2 cellular contexts compared by ENCODE assay signal in the genomic region with DNA sequence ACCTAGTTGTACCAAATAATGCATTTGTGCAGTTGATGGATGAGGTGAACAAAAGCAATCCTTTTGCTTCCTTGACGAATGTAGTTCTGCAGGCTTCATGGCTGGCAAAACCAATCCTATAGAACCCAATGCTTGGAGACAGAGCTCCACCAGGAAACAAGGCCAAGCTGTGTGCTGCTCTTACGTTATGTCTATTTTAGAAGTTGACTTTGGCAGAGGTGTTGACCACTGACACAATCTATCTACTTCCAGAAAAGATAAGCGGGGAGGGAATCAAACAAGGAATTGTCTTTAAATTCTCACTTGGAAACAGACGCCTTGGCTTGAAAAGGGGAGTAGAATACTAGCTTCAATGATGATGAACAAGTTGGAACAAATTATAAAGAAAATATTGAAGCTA.
TF ChIP-seq lines count a peak whose summit lies in the region.

No MANE protein-coding gene starts in this region.

TF ChIP-seq in endothelial cell of umbilical vein, 7 proteins besides CTCF, POLR2A, EP300 and RAD21:
- TF ChIP-seq FOS (IDR thresholded peaks at IDR 0.05; ENCODE audit: borderline replicate concordance, insufficient read depth, low read length) (no peak), JUN (IDR thresholded peaks at IDR 0.05; ENCODE audit: borderline replicate concordance, insufficient read depth, insufficient read length, low read depth) (no peak), GATA2 (IDR thresholded peaks at IDR 0.05; ENCODE audit: insufficient read depth, insufficient read length, low read depth, low read length) (peak; percentile 65), MYC (IDR thresholded peaks at IDR 0.05; ENCODE audit: low read depth, low read length) (no peak), POLR2AphosphoS5 (IDR thresholded peaks at IDR 0.05; ENCODE audit: insufficient read depth, low read depth, low read length) (no peak), EZH2 (IDR thresholded peaks at IDR 0.05; ENCODE audit: borderline replicate concordance, low read depth, low read length, severe bottlenecking) (no peak)
- TF ChIP-seq, protein P1, sequence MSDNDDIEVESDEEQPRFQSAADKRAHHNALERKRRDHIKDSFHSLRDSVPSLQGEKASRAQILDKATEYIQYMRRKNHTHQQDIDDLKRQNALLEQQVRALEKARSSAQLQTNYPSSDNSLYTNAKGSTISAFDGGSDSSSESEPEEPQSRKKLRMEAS (IDR thresholded peaks at IDR 0.05; ENCODE audit: insufficient read depth, insufficient read length) = no peak

TF ChIP-seq in HepG2, 621 proteins besides CTCF, POLR2A, EP300 and RAD21:
- TF ChIP-seq ZFP41 (CRISPR knock-in tag; IDR thresholded peaks at IDR 0.05; ENCODE audit: borderline replicate concordance) = no peak
- no peak for TF ChIP-seq HMGA1 (CRISPR knock-in tag; conservative IDR thresholded peaks at IDR 0.05)
- TF ChIP-seq NCOA1 (CRISPR knock-in tag; IDR thresholded peaks at IDR 0.05) = no peak
- TF ChIP-seq GZF1 (CRISPR knock-in tag; IDR thresholded peaks at IDR 0.05) = no peak
- no peak for TF ChIP-seq ZNF10 (CRISPR knock-in tag; IDR thresholded peaks at IDR 0.05; ENCODE audit: borderline replicate concordance, low read depth)
- no peak for TF ChIP-seq ZNF512 (CRISPR knock-in tag; IDR thresholded peaks at IDR 0.05)
- TF ChIP-seq ZNF317 (CRISPR knock-in tag; IDR thresholded peaks at IDR 0.05) = no peak
- no peak for TF ChIP-seq PREB (CRISPR knock-in tag; IDR thresholded peaks at IDR 0.05)
- TF ChIP-seq TCF7L2 (IDR thresholded peaks at IDR 0.05; ENCODE audit: low read depth, low read length) = no peak
- TF ChIP-seq NR2F6 (IDR thresholded peaks at IDR 0.05) = no peak
- TF ChIP-seq NR2F6 (CRISPR knock-in tag; IDR thresholded peaks at IDR 0.05) = no peak
- no peak for TF ChIP-seq ZNF577 (CRISPR knock-in tag; IDR thresholded peaks at IDR 0.05; ENCODE audit: borderline replicate concordance, low read depth)
